22 cellular contexts compared by ENCODE assay signal in the genomic region with DNA sequence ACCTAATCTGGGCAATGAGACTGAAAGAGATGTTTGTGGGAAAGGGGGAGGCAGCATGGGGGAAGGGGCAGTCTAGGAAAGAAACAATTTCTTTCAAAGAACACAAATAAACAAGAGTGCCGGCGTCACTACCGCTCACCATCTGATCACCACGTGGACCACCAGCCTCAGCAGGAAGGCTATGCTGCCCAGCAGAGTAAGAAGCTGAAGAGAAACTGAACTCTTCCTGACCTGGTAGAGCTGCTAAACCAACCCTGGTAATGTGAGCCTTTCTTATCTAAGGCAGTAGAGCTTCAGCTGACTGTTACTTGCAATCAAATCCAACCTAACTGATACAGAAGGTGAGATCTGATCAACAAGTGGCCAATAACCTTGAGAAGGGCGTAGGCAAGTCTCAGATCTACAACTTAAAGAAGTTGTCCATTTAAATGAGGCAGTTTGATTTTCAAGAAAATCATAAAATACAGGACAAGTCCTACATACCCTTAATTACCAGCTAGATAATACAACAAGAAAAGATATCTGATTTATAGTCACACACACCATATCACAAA. TPM values are rescaled to one million over a fixed set of nuclear protein-coding genes. Genes with fewer than 3 reads are reported as not detected.
DNase-seq lines count a peak whose midpoint lies in the region; ATAC-seq, FAIRE-seq and TF ChIP-seq lines count a peak whose summit lies in the region.
"Had no signal": no experiment of that assay in that cellular context is flagged by ENCODE, and none has a peak within 500 bp of the region (broad histone marks: within the 10 kb centered on the region; RNA-seq: fewer than 3 reads in every experiment).

No MANE protein-coding gene starts in this region.

- H3K4me1 ChIP-seq in IMR-90 (ENCODE audit: control insufficient read depth, insufficient read depth, low read length) (no peaks in the 10 kb centered on the region), mesendoderm (ENCODE audit: control insufficient read depth, low read depth, low read length) (peaks cover 2% of the 10 kb centered on the region), testis (peaks cover 19% of the 10 kb centered on the region)
- H3K4me1 ChIP-seq: A549, Caco-2 had no signal

- H2AK5ac ChIP-seq in IMR-90 (ENCODE audit: low read depth, low read length) (no peak overlapping the region; the same call in 1 of the 2 replicates), mesendoderm (ENCODE audit: low read length) (no peak overlapping the region)

- H3K56ac ChIP-seq in IMR-90 (ENCODE audit: extremely low read depth, insufficient read depth, low read length) (no peak overlapping the region), mesendoderm (ENCODE audit: low read length) (no peak overlapping the region)

- DNase-seq in Daoy (ENCODE audit: low read depth), result peak; percentile 13
- DNase-seq in IMR-90, result peak; percentile 55
- DNase-seq in bronchial epithelial cell (ENCODE audit: low read depth), result no peak
- DNase-seq in mesendoderm, result peak; percentile 51
- DNase-seq in testis, result no peak
- no peak for DNase-seq in GM19240 (ENCODE audit: insufficient read length, low spot score)
- DNase-seq in KG1 (lab: John Stamatoyannopoulos, UW), result no peak
- DNase-seq: Caco-2; CD4-positive, alpha-beta T cell; DMS153; EL; NCI-H1092 treated with DMSO at 0.1 percent for 48 hours; NCI-H1694 treated with DMSO at 0.1 percent for 48 hours; NCI-H226; NCI-H524; SJCRH30 had no signal

- H3K14ac ChIP-seq in IMR-90 (replicated peaks; ENCODE audit: low read depth, low read length), result 0 out of 2 replicates have a peak overlapping the region, but pooled peaks have one; percentile 13

- H3K9me3 ChIP-seq in IMR-90 (ENCODE audit: control insufficient read depth, insufficient read depth, low read length) (no peaks in the 10 kb centered on the region), testis (no peaks in the 10 kb centered on the region)
- H3K9me3 ChIP-seq: A549, Caco-2, SJCRH30 had no signal

- no peak overlapping the region for H3K18ac ChIP-seq in IMR-90 (ENCODE audit: low read depth, low read length)
- no peak overlapping the region for H3K18ac ChIP-seq in mesendoderm (ENCODE audit: low read length)

- H3K9ac ChIP-seq in IMR-90 (ENCODE audit: low read depth, low read length), result no peak overlapping the region
- H3K9ac ChIP-seq in mesendoderm (ENCODE audit: low read length), result no peak overlapping the region

- no peak overlapping the region for H2BK120ac ChIP-seq in IMR-90 (ENCODE audit: low read depth, low read length)
- no peak overlapping the region for H2BK120ac ChIP-seq in mesendoderm (ENCODE audit: low read depth, low read length)

- H3K27me3 ChIP-seq in IMR-90 (ENCODE audit: control insufficient read depth, insufficient read depth, low read length) (no peaks in the 10 kb centered on the region), bronchial epithelial cell (ENCODE audit: control insufficient read depth, insufficient read depth, low read length) (no peaks in the 10 kb centered on the region), mesendoderm (ENCODE audit: insufficient read depth, low read length, poor library complexity) (no peaks in the 10 kb centered on the region), testis (no peaks in the 10 kb centered on the region)
- H3K27me3 ChIP-seq: SJCRH30 had no signal

- H3K9me1 ChIP-seq in IMR-90 (ENCODE audit: insufficient read depth, low read length), result peaks cover 11% of the 10 kb centered on the region; the same call in 1 of the 2 replicates

- no peak for TF ChIP-seq POLR2A in IMR-90 (IDR thresholded peaks at IDR 0.05; ENCODE audit: low read depth, low read length)
- TF ChIP-seq POLR2A in testis (IDR thresholded peaks at IDR 0.05), result no peak

- CTCF ChIA-PET in IMR-90 (lab: Yijun Ruan, JAX), result no interaction called here

- H3K36me3 ChIP-seq in IMR-90 (ENCODE audit: control insufficient read depth, insufficient read depth, low read length) (no peaks in the 10 kb centered on the region), bronchial epithelial cell (ENCODE audit: control insufficient read depth, insufficient read depth, low read length) (no peaks in the 10 kb centered on the region), mesendoderm (ENCODE audit: control insufficient read depth, insufficient read depth, low read length) (no peaks in the 10 kb centered on the region), testis (ENCODE audit: low read depth, missing control alignments) (no peaks in the 10 kb centered on the region)
- H3K36me3 ChIP-seq: SJCRH30 had no signal

- no peaks in the 10 kb centered on the region for H4K20me1 ChIP-seq in IMR-90 (ENCODE audit: insufficient read depth, low read length)

- H3K79me1 ChIP-seq in IMR-90 (ENCODE audit: low read depth in 1 of 2, low read length in 2 of 2), result no peaks in the 10 kb centered on the region
- no peaks in the 10 kb centered on the region for H3K79me1 ChIP-seq in mesendoderm (ENCODE audit: low read length)

- no peak overlapping the region for H3K4ac ChIP-seq in IMR-90 (ENCODE audit: low read depth, low read length)
- no peak overlapping the region for H3K4ac ChIP-seq in mesendoderm (ENCODE audit: low read depth, low read length)

- FAIRE-seq in bronchial epithelial cell (lab: Jason Lieb, UNC), result peak; percentile 77
- FAIRE-seq: A549, GM12878, H54 had no signal

- in situ Hi-C loops in IMR-90 (cut with MboI; ENCODE audit: low sequenced_read_pairs), result no loop called here

- no peak overlapping the region for H2AK9ac ChIP-seq in IMR-90 (replicated peaks; ENCODE audit: low read depth, low read length, poor library complexity)

- no peak for TF ChIP-seq RAD21 in IMR-90 (IDR thresholded peaks at IDR 0.05; ENCODE audit: low read length)

- BruUV-seq in IMR-90 (replicated peaks; lab: Mats Ljungman, UMichigan), result no TSS peak

- H4K8ac ChIP-seq in IMR-90 (ENCODE audit: low read depth in 2 of 2, low read length in 2 of 2), result no peak overlapping the region
- no peak overlapping the region for H4K8ac ChIP-seq in mesendoderm (ENCODE audit: low read depth, low read length)

- no peak overlapping the region for H2BK20ac ChIP-seq in IMR-90 (ENCODE audit: low read depth, low read length)

- H3K79me2 ChIP-seq in mesendoderm (ENCODE audit: control insufficient read depth, insufficient read depth, low read length), result no peaks in the 10 kb centered on the region

- H3K4me3 ChIP-seq in IMR-90 (ENCODE audit: insufficient read depth, low read depth, low read length) (no peak overlapping the region), bronchial epithelial cell (ENCODE audit: low read depth, low read length) (no peak overlapping the region), mesendoderm (ENCODE audit: low read length) (no peak overlapping the region), testis (no peak overlapping the region)
- H3K4me3 ChIP-seq: A549, GM12878, SJCRH30 had no signal

- intact Hi-C loops in IMR-90 (cut with micrococcal nuclease), result no loop called here
- intact Hi-C loops in testis (cut with DNase I; ENCODE audit: low total_unique reads), result no loop called here

- H3K27ac ChIP-seq in IMR-90 (ENCODE audit: insufficient read depth, low read length) (no peak overlapping the region), mesendoderm (ENCODE audit: low read depth, low read length) (no peak overlapping the region), testis (no peak overlapping the region)
- H3K27ac ChIP-seq: A549, HL-60, SJCRH30 had no signal

- no peak overlapping the region for H2BK15ac ChIP-seq in IMR-90 (ENCODE audit: low read depth, low read length)
- no peak overlapping the region for H2BK15ac ChIP-seq in mesendoderm (replicated peaks; ENCODE audit: low read depth)

- H2BK5ac ChIP-seq in IMR-90 (ENCODE audit: low read depth, low read length, poor library complexity, severe bottlenecking), result no peak overlapping the region
- no peak overlapping the region for H2BK5ac ChIP-seq in mesendoderm (ENCODE audit: low read length)

- H4K5ac ChIP-seq in IMR-90 (ENCODE audit: low read depth, low read length) (no peak overlapping the region), mesendoderm (ENCODE audit: low read length) (no peak overlapping the region)

- POLR2A ChIA-PET in IMR-90 (lab: Charles Lee; ENCODE audit: unreplicated experiment), result no interaction called here

- no peak for TF ChIP-seq CTCF in IMR-90 (conservative IDR thresholded peaks at IDR 0.05; ENCODE audit: low read depth, low read length)
- TF ChIP-seq CTCF in bronchial epithelial cell (IDR thresholded peaks at IDR 0.05; ENCODE audit: insufficient read depth, low read length, severe bottlenecking), result no peak
- no peak for TF ChIP-seq CTCF in testis (IDR thresholded peaks at IDR 0.05)

- no peak overlapping the region for H2AFZ ChIP-seq in IMR-90 (replicated peaks; ENCODE audit: low read length, poor library complexity)

- dilution Hi-C loops in IMR-90 (cut with HindIII; ENCODE audit: low sequenced_read_pairs, unreplicated experiment), result no loop called here

- no CpG with 5 or more reads among the region's 5 CpGs for WGBS in IMR-90 (ENCODE audit: extremely low coverage in 2 of 2, insufficient read length in 1 of 2), 2 experiments
- WGBS in mesendoderm (ENCODE audit: extremely low coverage, insufficient coverage, low lambda C conversion rate), result no CpG with 5 or more reads among the region's 5 CpGs
- 78 to 87% methylated on average over 5 of the region's 5 CpGs for WGBS in testis, 2 donors

- H3K23ac ChIP-seq in IMR-90 (ENCODE audit: low read depth, low read length) (no peak overlapping the region), mesendoderm (ENCODE audit: low read length) (no peak overlapping the region)

- H3K4me2 ChIP-seq in IMR-90 (ENCODE audit: low read depth, low read length) (no peak overlapping the region), mesendoderm (ENCODE audit: low read length) (no peak overlapping the region)
- H3K4me2 ChIP-seq: A549 had no signal

- ATAC-seq in IMR-90 (ENCODE audit: low read depth) (no peak), GM18502 (IDR thresholded peaks at IDR 0.05; ENCODE audit: poor library complexity, unreplicated experiment) (no peak)
- ATAC-seq: A549, GM12878, Panc1 had no signal

- H4K91ac ChIP-seq in IMR-90 (ENCODE audit: insufficient read depth, low read depth, low read length), result no peak overlapping the region

TF ChIP-seq in IMR-90, 13 proteins besides CTCF, POLR2A, EP300 and RAD21 (continues in another document):
- no peak for TF ChIP-seq RFX5 (IDR thresholded peaks at IDR 0.05; ENCODE audit: low read depth, low read length)
- no peak for TF ChIP-seq CHD1 (IDR thresholded peaks at IDR 0.05; ENCODE audit: low read depth, low read length)

RNA-seq across cellular contexts. Expression of a gene that starts 44.2 kb away (rescaled TPM):
- 138 and 154 TPM in 2 replicates for total RNA-seq in Daoy (2014; rRNA removed; shearing (Covaris generic))
- total RNA-seq in IMR-90 (2012; rRNA removed), result 230 and 241 TPM in 2 replicates
- 46.0 and 49.1 TPM in 2 replicates for polyA plus RNA-seq in IMR-90 (2012; rRNA removed)
- 12.4 and 14.0 TPM in 2 replicates for polyA plus RNA-seq in IMR-90 (2012; cell fraction: cytosol; rRNA removed)
- 94.7 and 199 TPM in 2 replicates for polyA plus RNA-seq in IMR-90 (2012; cell fraction: nucleus; rRNA removed; ENCODE audit: low replicate concordance)
- 339 and 365 TPM in 2 replicates for total RNA-seq in bronchial epithelial cell
- 66.2 TPM for polyA plus RNA-seq in mesendoderm (2013, experiment 1 of 2)
- 65.5 TPM for polyA plus RNA-seq in mesendoderm (2013, experiment 2 of 2)
- 100 to 1,000 TPM; 278 to 366 TPM for total RNA-seq in testis
- 143 TPM for polyA plus RNA-seq in testis (ENCODE audit: insufficient read depth, low read depth, low replicate concordance)

Comparison
In these comparisons a context has a peak if more than half of its experiments do, and no peak if none do; other contexts are left out.
1. DNase-seq: peak in Daoy (single experiment), IMR-90 (single experiment) and mesendoderm (single experiment); none in bronchial epithelial cell (single experiment), testis (single experiment), GM19240 (single experiment) and KG1 (single experiment).